ENCODE assay signal across 8 cellular contexts in genomic region chr11:62805044-62805892, GRCh38. TPM values are rescaled to one million over a fixed set of nuclear protein-coding genes. Genes with fewer than 3 reads are reported as not detected.
DNase-seq lines count a peak whose midpoint lies in the region; ATAC-seq and TF ChIP-seq lines count a peak whose summit lies in the region.

Gene NXF1, minus strand, starts transcription at chr11:62805440. Its CDS starts 84 bp downstream, at chr11:62805356.

- peaks cover 4% of the 10 kb centered on the region for H3K36me3 ChIP-seq in BE2C

- H3K4me3 ChIP-seq in BE2C (ENCODE audit: low read depth, low read length) = peak within 1 kb of the TSS; percentile 78

- DNase-seq in BE2C = peak; percentile 88
- DNase-seq in NCI-H510A (lab: John Stamatoyannopoulos, UW) = peak; percentile 90
- peak; percentile 96 for DNase-seq in activated CD4-positive, alpha-beta T cell treated with anti-CD3 and anti-CD28 coated beads for 1 hour
- DNase-seq in cerebellum (ENCODE audit: low spot score) = peak; percentile 99
- DNase-seq in kidney tubule cell (ENCODE audit: low spot score) = peak; percentile 96
- peak; percentile 93 to 94 for DNase-seq in stimulated activated CD4-positive, alpha-beta T cell treated with anti-CD3 and anti-CD28 coated beads, Interleukin-1b, Interleukin-23, amount 100 ng/mL, for 1 hour (ENCODE audit: low read depth in 2 of 2)

- H3K27me3 ChIP-seq in BE2C = no peaks in the 10 kb centered on the region

- no peaks in the 10 kb centered on the region for H3K9me3 ChIP-seq in BE2C

- TF ChIP-seq POLR2A in GM19193 (IDR thresholded peaks at IDR 0.05; ENCODE audit: extremely low read depth, insufficient read depth, insufficient read length) = peak; percentile 100

- ATAC-seq in HG03432 (IDR thresholded peaks at IDR 0.05; ENCODE audit: unreplicated experiment) = peak; percentile 78

- peak; percentile 15 for TF ChIP-seq CTCF in BE2C (IDR thresholded peaks at IDR 0.05; ENCODE audit: low read depth, low read length)

- no peaks in the 10 kb centered on the region for H3K4me1 ChIP-seq in BE2C

RNA-seq across cellular contexts. Expression of gene NXF1, which starts in this region (rescaled TPM):
- 57.7 TPM for polyA plus RNA-seq in BE2C (2012; ENCODE audit: insufficient read depth, insufficient read length, low read depth)
- 22.5 TPM for total RNA-seq in cerebellum

Comparison
In these comparisons a context has a peak if more than half of its experiments do, and no peak if none do; other contexts are left out.
1. Peak in every context shown above with its lines: DNase-seq, ATAC-seq and H3K4me3 ChIP-seq.